23 cellular contexts compared by ENCODE assay signal in genomic region chr4:41125558-41126311, GRCh38.
DNase-seq lines count a peak whose midpoint lies in the region; ATAC-seq and TF ChIP-seq lines count a peak whose summit lies in the region.
"Had no signal": no experiment of that assay in that cellular context is flagged by ENCODE, and none has a peak within 500 bp of the region (broad histone marks: within the 10 kb centered on the region; RNA-seq: fewer than 3 reads in every experiment).

No MANE protein-coding gene starts in this region.

- no peak overlapping the region for H2AK5ac ChIP-seq in trophoblast cell (ENCODE audit: low read length)

- no peak for ATAC-seq in RWPE2 (ENCODE audit: low read depth)
- no peak for ATAC-seq in GM18858 (IDR thresholded peaks at IDR 0.05; ENCODE audit: unreplicated experiment)
- no peak for ATAC-seq in HG02610 (IDR thresholded peaks at IDR 0.05; ENCODE audit: unreplicated experiment)
- no peak for ATAC-seq in mucosa of descending colon
- ATAC-seq: activated naive CD4-positive, alpha-beta T cell treated with anti-CD3 and anti-CD28 coated beads, Interleukin-2, amount 50 U/mL, for 72 hours; gastrocnemius medialis; natural killer cell had no signal

- H3K9ac ChIP-seq in trophoblast cell (ENCODE audit: low read length) = no peak overlapping the region

- POLR2A ChIA-PET in Caco-2 (lab: Charles Lee) = interaction anchor here (0.6 to 1.4 kb wide), 2 partner anchors 8 to 89 kb away, joined by 3 to 5 read pairs; partner anchors contain the start of gene APBB2

- BruUV-seq in Caco-2 (replicated peaks; lab: Mats Ljungman, UMichigan) = no TSS peak

- H3K18ac ChIP-seq in trophoblast cell (ENCODE audit: low read length) = no peak overlapping the region

- no peak overlapping the region for H4K91ac ChIP-seq in trophoblast cell (ENCODE audit: low read depth, low read length)

- H3K4ac ChIP-seq in trophoblast cell (ENCODE audit: low read depth, low read length) = no peak overlapping the region

- H3K9me3 Mint-ChIP-seq in Caco-2 (ENCODE audit: unreplicated experiment) = no peaks in the 10 kb centered on the region
- H3K9me3 Mint-ChIP-seq: activated naive CD4-positive, alpha-beta T cell treated with anti-CD3 and anti-CD28 coated beads, Interleukin-2, amount 50 U/mL, for 72 hours; CD4-positive, alpha-beta T cell; natural killer cell had no signal

- CTCF ChIA-PET in Caco-2 (lab: Charles Lee) = interaction anchor here (0.6 kb wide), 1 partner anchor 88 kb away, joined by 3 read pairs; the partner anchor contains the start of gene APBB2

- peaks cover 17% of the 10 kb centered on the region for H3K79me1 ChIP-seq in trophoblast cell (ENCODE audit: low read length)

- peak overlapping the region; percentile 22 for H2BK5ac ChIP-seq in trophoblast cell (ENCODE audit: low read depth, low read length, poor library complexity)

- H3K4me1 ChIP-seq in Caco-2 (peaks cover 92% of the 10 kb centered on the region), RWPE2 (ENCODE audit: insufficient read depth, poor library complexity, severe bottlenecking) (peaks cover 49% of the 10 kb centered on the region), trophoblast cell (ENCODE audit: control insufficient read depth in 1 of 2, insufficient read depth in 2 of 2, low read length in 2 of 2) (peaks cover 14 to 22% of the 10 kb centered on the region in 2 experiments), mucosa of descending colon (ENCODE audit: low read depth) (peaks cover 4% of the 10 kb centered on the region)

- peak overlapping the region; percentile 95 for H3K27ac ChIP-seq in RWPE2 (ENCODE audit: poor library complexity, severe bottlenecking)
- H3K27ac ChIP-seq in trophoblast cell (ENCODE audit: low read depth, low read length) = peak overlapping the region; percentile 71
- H3K27ac ChIP-seq: prostate gland, SJSA1 had no signal

- H3K79me2 ChIP-seq in trophoblast cell (ENCODE audit: control insufficient read depth, insufficient read depth, low read length, poor library complexity) = peaks cover 3% of the 10 kb centered on the region

- H2BK12ac ChIP-seq in trophoblast cell (ENCODE audit: low read length) = peak overlapping the region; percentile 41

- no peak overlapping the region for H4K8ac ChIP-seq in trophoblast cell (ENCODE audit: low read depth, low read length)

- H3K9me3 ChIP-seq in Caco-2 = no peaks in the 10 kb centered on the region
- H3K9me3 ChIP-seq in RWPE2 (ENCODE audit: severe bottlenecking) = no peaks in the 10 kb centered on the region
- no peaks in the 10 kb centered on the region for H3K9me3 ChIP-seq in trophoblast cell (ENCODE audit: insufficient read depth, low read depth, low read length)
- H3K9me3 ChIP-seq in mucosa of descending colon = no peaks in the 10 kb centered on the region
- H3K9me3 ChIP-seq: body of pancreas, gastrocnemius medialis, prostate gland, SJSA1, tibial nerve had no signal

- H3K4me3 ChIP-seq in Caco-2 (ENCODE audit: low read depth, low read length) (no peak overlapping the region), RWPE2 (ENCODE audit: severe bottlenecking) (no peak overlapping the region), trophoblast cell (ENCODE audit: low read depth, low read length) (no peak overlapping the region), mucosa of descending colon (no peak overlapping the region)
- H3K4me3 ChIP-seq: body of pancreas, coronary artery, gastrocnemius medialis, prostate gland, SJSA1, tibial nerve had no signal

- peak overlapping the region; percentile 96 for H3K27ac Mint-ChIP-seq in Caco-2 (ENCODE audit: unreplicated experiment)
- H3K27ac Mint-ChIP-seq: activated naive CD4-positive, alpha-beta T cell treated with anti-CD3 and anti-CD28 coated beads, Interleukin-2, amount 50 U/mL, for 72 hours; CD4-positive, alpha-beta T cell; natural killer cell had no signal

- no peak overlapping the region for H4K12ac ChIP-seq in trophoblast cell (ENCODE audit: low read depth, low read length)

- H3K4me2 ChIP-seq in trophoblast cell (ENCODE audit: low read length) = no peak overlapping the region

- no peak overlapping the region for H3K14ac ChIP-seq in trophoblast cell (ENCODE audit: low read length)

- H2AFZ ChIP-seq in trophoblast cell (ENCODE audit: insufficient read depth, low read length, poor library complexity) = no peak overlapping the region

- DNase-seq in Caco-2 = no peak
- DNase-seq in RWPE2 (ENCODE audit: low spot score) = no peak
- DNase-seq in fibroblast of the conjunctiva (ENCODE audit: low read depth) = peak; percentile 79
- no peak for DNase-seq in trophoblast cell
- DNase-seq in NAMALWA (ENCODE audit: low spot score) = no peak
- no peak for DNase-seq in mucosa of descending colon
- DNase-seq: activated CD4-positive, CD25-positive, alpha-beta regulatory T cell; activated CD8-positive, alpha-beta memory T cell treated with anti-CD3 and anti-CD28 coated beads for 24 hours; CD4-positive, alpha-beta T cell; gastrocnemius medialis; GOT3; natural killer cell; NCI-H1105; NCI-H2171; NCI-H69 had no signal

- no peak overlapping the region for H3K23ac ChIP-seq in trophoblast cell (ENCODE audit: low read length)

- H3K27me3 ChIP-seq in Caco-2 (replicated peaks; ENCODE audit: control insufficient read depth, insufficient read depth, low read length) (no peaks in the 10 kb centered on the region), RWPE2 (ENCODE audit: insufficient read depth, poor library complexity, severe bottlenecking) (no peaks in the 10 kb centered on the region), trophoblast cell (ENCODE audit: insufficient read depth, low read length) (no peaks in the 10 kb centered on the region)
- H3K27me3 ChIP-seq: body of pancreas, gastrocnemius medialis, SJSA1, tibial nerve had no signal

- no peak overlapping the region for H3K4me3 Mint-ChIP-seq in Caco-2 (ENCODE audit: unreplicated experiment)
- H3K4me3 Mint-ChIP-seq: CD4-positive, alpha-beta T cell; natural killer cell had no signal

- H3K36me3 Mint-ChIP-seq in Caco-2 (ENCODE audit: insufficient read depth, unreplicated experiment) = peaks cover 49% of the 10 kb centered on the region
- H3K36me3 Mint-ChIP-seq: activated naive CD4-positive, alpha-beta T cell treated with anti-CD3 and anti-CD28 coated beads, Interleukin-2, amount 50 U/mL, for 72 hours; natural killer cell had no signal

- no peak for TF ChIP-seq CTCF in Caco-2 (IDR thresholded peaks at IDR 0.05; ENCODE audit: insufficient read depth in 1 of 2, low read depth in 1 of 2, low read length in 1 of 2, severe bottlenecking in 1 of 2, unreplicated experiment in 1 of 2)
- no peak for TF ChIP-seq CTCF in RWPE2 (IDR thresholded peaks at IDR 0.05; ENCODE audit: poor library complexity, severe bottlenecking)
- TF ChIP-seq CTCF in mucosa of descending colon (IDR thresholded peaks at IDR 0.05) = no peak

- peaks cover 45% of the 10 kb centered on the region for H3K4me1 Mint-ChIP-seq in Caco-2 (ENCODE audit: low read depth, unreplicated experiment)
- H3K4me1 Mint-ChIP-seq: natural killer cell had no signal

- intact Hi-C loops in Caco-2 (cut with micrococcal nuclease; ENCODE audit: unreplicated experiment) (loop anchor here (2.0 kb wide), 3 partner anchors 39 to 87 kb away; no protein-coding TSS in a partner anchor), mucosa of descending colon (cut with DNase I, micrococcal nuclease) (no loop called here)

- WGBS in trophoblast cell (ENCODE audit: extremely low coverage, insufficient coverage, insufficient read length) = no CpG with 5 or more reads among the region's 7 CpGs

- H3K36me3 ChIP-seq in Caco-2 (ENCODE audit: control insufficient read depth, insufficient read depth, low read length) = no peaks in the 10 kb centered on the region; the same call in 1 of the 2 replicates
- peaks cover 7% of the 10 kb centered on the region; the same call in 1 of the 2 replicates for H3K36me3 ChIP-seq in RWPE2 (ENCODE audit: low read depth)
- peaks cover 0 to 3% of the 10 kb centered on the region in 2 experiments for H3K36me3 ChIP-seq in trophoblast cell (ENCODE audit: control insufficient read depth in 1 of 2, insufficient read depth in 2 of 2, low read length in 2 of 2)
- H3K36me3 ChIP-seq in mucosa of descending colon (ENCODE audit: low read depth) = no peaks in the 10 kb centered on the region
- H3K36me3 ChIP-seq: gastrocnemius medialis, prostate gland, SJSA1, tibial nerve had no signal

- no peaks in the 10 kb centered on the region for H3K27me3 Mint-ChIP-seq in Caco-2 (ENCODE audit: insufficient read depth, unreplicated experiment)

- no peak overlapping the region for H2BK120ac ChIP-seq in trophoblast cell (ENCODE audit: insufficient read depth, low read length, poor library complexity)
